In the genomic region with DNA sequence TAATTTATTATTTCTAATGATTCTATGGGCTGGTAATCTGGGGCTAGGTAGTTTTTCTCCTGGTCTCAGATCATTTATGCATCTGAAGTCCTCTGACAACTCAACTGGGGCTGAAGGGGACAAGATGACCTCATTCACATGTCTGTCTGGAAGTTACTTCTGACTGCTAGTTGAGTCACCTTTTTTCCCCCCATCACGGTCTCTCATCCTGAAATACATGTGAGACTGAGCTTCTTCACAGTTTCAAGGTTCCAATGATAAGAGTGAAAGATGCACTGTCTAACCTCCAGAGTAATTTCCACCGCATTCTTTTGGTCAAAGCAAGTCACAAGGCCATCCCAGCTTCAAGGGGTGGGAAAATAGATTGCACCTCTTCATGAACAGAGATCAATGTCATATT, we compare ENCODE assay signal across 18 cellular contexts.
A peak's percentile ranks its signal among the peaks of the same experiment; 100 is the strongest.
DNase-seq lines count a peak whose midpoint lies in the region; ATAC-seq, FAIRE-seq and TF ChIP-seq lines count a peak whose summit lies in the region.
"Had no signal": no experiment of that assay in that cellular context is flagged by ENCODE, and none has a peak within 500 bp of the region (broad histone marks: within the 10 kb centered on the region; RNA-seq: fewer than 3 reads in every experiment).

No MANE protein-coding gene starts in this region.

- CTCF ChIA-PET in A549 (lab: Yijun Ruan, JAX), result no interaction called here

- no peak for TF ChIP-seq POLR2A in A549 (IDR thresholded peaks at IDR 0.05; ENCODE audit: low read length)

- H3K4me3 ChIP-seq in A549 (no peak overlapping the region), foreskin fibroblast (ENCODE audit: low read depth in 1 of 2, low read length in 2 of 2) (no peak overlapping the region), hepatocyte (no peak overlapping the region)
- H3K4me3 ChIP-seq: thyroid gland had no signal

- TF ChIP-seq CTCF in A549 (IDR thresholded peaks at IDR 0.05) (no peak), foreskin fibroblast (IDR thresholded peaks at IDR 0.05; ENCODE audit: low read depth, low read length) (no peak), hepatocyte (IDR thresholded peaks at IDR 0.05; ENCODE audit: poor library complexity) (no peak)

- no peak for TF ChIP-seq RAD21 in A549 (conservative IDR thresholded peaks at IDR 0.05 in 1 of 2, IDR thresholded peaks at IDR 0.05 in 1 of 2)

- 8% methylated on average over 2 of the region's 2 CpGs for WGBS in A549 (ENCODE audit: missing lambda C conversion rate)
- WGBS in hepatocyte (ENCODE audit: low lambda C conversion rate, missing lambda C conversion rate), result 49% methylated on average over 2 of the region's 2 CpGs

- TF ChIP-seq EP300 in A549 (IDR thresholded peaks at IDR 0.05), result no peak

- no peaks in the 10 kb centered on the region for H3K9me3 ChIP-seq in A549
- no peaks in the 10 kb centered on the region for H3K9me3 ChIP-seq in hepatocyte (ENCODE audit: low read depth)
- H3K9me3 ChIP-seq: thyroid gland had no signal

- H3K9me2 ChIP-seq in hepatocyte (replicated peaks; ENCODE audit: insufficient read depth), result no peaks in the 10 kb centered on the region

- POLR2A ChIA-PET in A549 (lab: Yijun Ruan, JAX), result no interaction called here

- no peaks in the 10 kb centered on the region for H3K27me3 ChIP-seq in hepatocyte
- H3K27me3 ChIP-seq: thyroid gland had no signal

- FAIRE-seq in A549 (lab: Jason Lieb, UNC), result peak; percentile 96
- FAIRE-seq in RCC 7860 (lab: Jason Lieb, UNC), result peak; percentile 99
- FAIRE-seq: HepG2, keratinocyte had no signal

- H3K36me3 ChIP-seq in hepatocyte (replicated peaks; ENCODE audit: insufficient read depth, low read depth), result no peaks in the 10 kb centered on the region
- H3K36me3 ChIP-seq: thyroid gland had no signal

- H2AFZ ChIP-seq in hepatocyte, result no peak overlapping the region

- H3K4me2 ChIP-seq in A549 (peak overlapping the region; percentile 27; the same call in 2 of the 3 replicates), hepatocyte (no peak overlapping the region)

- H3K27ac ChIP-seq in A549, result peak overlapping the region in 1 of 2 experiments; percentile 48; a peak in 2 of 6 replicates
- no peak overlapping the region for H3K27ac ChIP-seq in hepatocyte
- H3K27ac ChIP-seq: thyroid gland had no signal

- H4K20me1 ChIP-seq in hepatocyte (ENCODE audit: insufficient read depth, poor library complexity, severe bottlenecking), result no peaks in the 10 kb centered on the region

- H3K79me2 ChIP-seq in hepatocyte, result no peaks in the 10 kb centered on the region

- DNase-seq in A549 (ENCODE audit: low read depth in 1 of 2, low spot score in 1 of 2) (peak; percentile 4 to 51), EH (ENCODE audit: low read depth) (peak; percentile 1), RCC 7860 (ENCODE audit: low spot score) (peak; percentile 89), foreskin fibroblast (peak; percentile 2), hepatocyte (ENCODE audit: low spot score) (no peak), iPS-NIHi7 (ENCODE audit: extremely low spot score) (no peak), mucosa of gallbladder (ENCODE audit: low spot score) (no peak)
- DNase-seq: activated CD4-positive, CD25-positive, alpha-beta regulatory T cell treated with anti-CD3 and anti-CD28 coated beads, Interleukin-2, amount 50 U/mL, for 72 hours; caudate nucleus; NCI-H1694; nephron progenitor cell; T-helper 9 cell; thyroid gland had no signal

- H3K4me1 ChIP-seq in A549, result 0 out of 3 replicates have a peak, but pooled peaks cover 5% of the 10 kb centered on the region
- no peaks in the 10 kb centered on the region for H3K4me1 ChIP-seq in hepatocyte (ENCODE audit: insufficient read depth)
- H3K4me1 ChIP-seq: thyroid gland had no signal

- ATAC-seq in A549 (peak; percentile 48 to 54; a peak in 3 of 6 replicates), GM21576 (IDR thresholded peaks at IDR 0.05; ENCODE audit: unreplicated experiment) (no peak)
- ATAC-seq: HepG2, Panc1, SK-N-SH treated with all-trans-retinoic acid at 6 μM for 48 hours had no signal

TF ChIP-seq in A549, 52 proteins besides CTCF, POLR2A, EP300 and RAD21:
- TF ChIP-seq, protein P1, sequence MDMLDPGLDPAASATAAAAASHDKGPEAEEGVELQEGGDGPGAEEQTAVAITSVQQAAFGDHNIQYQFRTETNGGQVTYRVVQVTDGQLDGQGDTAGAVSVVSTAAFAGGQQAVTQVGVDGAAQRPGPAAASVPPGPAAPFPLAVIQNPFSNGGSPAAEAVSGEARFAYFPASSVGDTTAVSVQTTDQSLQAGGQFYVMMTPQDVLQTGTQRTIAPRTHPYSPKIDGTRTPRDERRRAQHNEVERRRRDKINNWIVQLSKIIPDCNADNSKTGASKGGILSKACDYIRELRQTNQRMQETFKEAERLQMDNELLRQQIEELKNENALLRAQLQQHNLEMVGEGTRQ (IDR thresholded peaks at IDR 0.05), result no peak
- no peak for TF ChIP-seq POLR2AphosphoS2 (conservative IDR thresholded peaks at IDR 0.05; ENCODE audit: low read length)
- no peak for TF ChIP-seq SREBF2 (IDR thresholded peaks at IDR 0.05)
- peak; percentile 30; the same call in 1 of the 2 replicates for TF ChIP-seq JUNB (IDR thresholded peaks at IDR 0.05)
- TF ChIP-seq MYC (IDR thresholded peaks at IDR 0.05; ENCODE audit: borderline replicate concordance, low read length), result no peak
- TF ChIP-seq NR3C1 (IDR thresholded peaks at IDR 0.05), result no peak
- TF ChIP-seq ZFP36 (IDR thresholded peaks at IDR 0.05; ENCODE audit: borderline replicate concordance, partially characterized antibody), result no peak
- no peak for TF ChIP-seq FOSL2 (IDR thresholded peaks at IDR 0.05)
- TF ChIP-seq FOSL2 (CRISPR knock-in tag; IDR thresholded peaks at IDR 0.05), result peak; percentile 44; the same call in 1 of the 2 replicates
- no peak for TF ChIP-seq BHLHE40 (IDR thresholded peaks at IDR 0.05; ENCODE audit: low read depth, low read length)
- TF ChIP-seq ZC3H11A (IDR thresholded peaks at IDR 0.05), result no peak

Comparison
In these comparisons a context has a peak if more than half of its experiments do, and no peak if none do; other contexts are left out.
1. DNase-seq: peak in A549 (2 of 2), EH (single experiment), RCC 7860 (single experiment) and foreskin fibroblast (2 of 2); none in hepatocyte (single experiment), iPS-NIHi7 (single experiment) and mucosa of gallbladder (single experiment).